In the genomic region with DNA sequence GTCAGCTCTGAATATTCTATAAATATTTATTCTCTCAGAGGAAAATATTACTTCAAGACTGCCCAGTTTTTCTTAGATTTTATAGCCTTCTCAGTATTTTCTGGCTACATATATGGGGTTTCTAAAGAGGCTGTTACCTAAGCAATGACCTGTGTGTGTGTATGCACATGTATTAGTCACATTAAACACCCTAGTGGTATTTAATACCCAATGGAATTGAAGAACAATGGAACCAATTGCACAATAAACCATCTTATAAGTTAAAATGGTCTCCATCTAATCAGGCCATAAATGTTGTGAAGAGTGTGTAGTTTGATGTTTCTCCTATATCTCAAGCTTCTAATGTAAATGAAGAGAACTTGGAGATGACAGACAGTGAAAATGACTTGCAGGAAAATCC, we compare ENCODE assay signal across 31 cellular contexts.
"Had no signal": no experiment of that assay in that cellular context is flagged by ENCODE, and none has a peak within 500 bp of the region (broad histone marks: within the 10 kb centered on the region; RNA-seq: fewer than 3 reads in every experiment).

No MANE protein-coding gene starts in this region.

- FAIRE-seq: astrocyte had no signal

- H3K4me1 ChIP-seq: adrenal gland, ascending aorta, body of pancreas, breast epithelium had no signal

- DNase-seq: activated effector memory CD4-positive, alpha-beta T cell treated with anti-CD3 and anti-CD28 coated beads, Interleukin-2, amount 50 U/mL, for 16 hours; activated effector memory CD4-positive, alpha-beta T cell treated with Interleukin-2 at 50 U/mL for 16 hours; activated gamma-delta T cell; activated gamma-delta T cell treated with Interleukin-2 at 50 U/mL for 16 hours; activated naive CD4-positive, alpha-beta T cell; activated naive CD4-positive, alpha-beta T cell treated with anti-CD3 and anti-CD28 coated beads for 36 hours; activated naive CD4-positive, alpha-beta T cell treated with anti-CD3 and anti-CD28 coated beads, Interleukin-2, amount 10 ng/mL, durations not matched to agents 7 days and 5 days; activated naive CD4-positive, alpha-beta T cell treated with anti-CD3 and anti-CD28 coated beads, Interleukin-2, amount 50 U/mL, for 16 hours; activated naive CD4-positive, alpha-beta T cell treated with Interleukin-2 at 50 U/mL for 16 hours; activated naive CD8-positive, alpha-beta T cell treated with anti-CD3 and anti-CD28 coated beads for 36 hours; activated naive CD8-positive, alpha-beta T cell treated with anti-CD3 and anti-CD28 coated beads, Interleukin-2, amount 10 ng/mL, durations not matched to agents 7 days and 5 days; activated naive CD8-positive, alpha-beta T cell treated with anti-CD3 and anti-CD28 coated beads, Interleukin-2, amount 50 U/mL, for 24 hours; activated T-cell treated with anti-CD3 and anti-CD28 coated beads for 4 hours; activated T-cell treated with anti-CD3 and anti-CD28 coated beads, Interleukin-2, amount 50 U/mL, for 24 hours; activated T-cell treated with anti-CD3 and anti-CD28 coated beads, Interleukin-2, amount 50 U/mL, for 4 hours; activated T-cell treated with anti-CD3 and anti-CD28 coated beads, Interleukin-2, amount 50 U/mL, for 48 hours; activated T-cell treated with anti-CD3 and anti-CD28 coated beads, Interleukin-2, amount 50 U/mL, for 72 hours; adrenal gland; amniotic stem cell; amygdala; anterior cingulate cortex; aorta; body of pancreas; brain microvascular endothelial cell; caudate nucleus; central memory CD4-positive, alpha-beta T cell; cerebellar nuclear complex had no signal

- H3K36me3 ChIP-seq: adrenal gland, ascending aorta, brain microvascular endothelial cell, breast epithelium, cardiac muscle cell had no signal

- H3K27ac ChIP-seq: adrenal gland, ascending aorta, body of pancreas, brain microvascular endothelial cell, breast epithelium, cardiac muscle cell had no signal

- H3K4me3 ChIP-seq: adrenal gland, ascending aorta, body of pancreas, breast epithelium, cardiac muscle cell had no signal

- H3K27me3 ChIP-seq: adrenal gland, ascending aorta, body of pancreas, brain microvascular endothelial cell, breast epithelium, cardiac muscle cell had no signal
